ENCODE assay signal across 16 cellular contexts in the genomic region with DNA sequence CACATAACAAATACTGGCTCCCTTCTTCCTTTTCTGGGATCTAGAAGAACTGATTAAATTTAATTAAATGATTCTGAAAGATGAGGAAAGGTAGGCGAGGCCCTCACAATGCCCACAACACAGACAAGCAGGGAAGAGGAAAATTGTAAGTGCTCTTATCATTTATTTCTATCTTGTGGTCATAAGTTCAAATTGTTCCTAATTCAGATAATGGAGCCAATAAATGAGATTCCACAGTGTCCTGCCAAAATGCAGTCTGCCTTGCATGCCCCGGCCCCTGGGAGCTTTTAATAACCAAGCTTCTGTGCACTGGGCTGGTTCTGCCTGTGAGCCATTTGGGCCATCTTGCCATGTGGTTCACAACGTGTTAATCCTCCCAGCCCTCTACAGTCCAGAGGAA.
DNase-seq lines count a peak whose midpoint lies in the region; ATAC-seq and TF ChIP-seq lines count a peak whose summit lies in the region.
"Had no signal": no experiment of that assay in that cellular context is flagged by ENCODE, and none has a peak within 500 bp of the region (broad histone marks: within the 10 kb centered on the region; RNA-seq: fewer than 3 reads in every experiment).

No MANE protein-coding gene starts in this region.

- intact Hi-C loops in cardiac septum (cut with DNase I) (no loop called here), heart left ventricle (cut with DNase I) (no loop called here)
- intact Hi-C loops in CD8-positive, alpha-beta T cell (cut with DNase I, micrococcal nuclease): no loop called here

- H3K27me3 ChIP-seq in heart left ventricle: no peaks in the 10 kb centered on the region
- H3K27me3 ChIP-seq in CD8-positive, alpha-beta T cell (ENCODE audit: insufficient read depth, low read length): no peaks in the 10 kb centered on the region
- H3K27me3 ChIP-seq: BLaER1 treated with 17β-estradiol and CSF1 and Interleukin-3, amounts not matched to agents 10 nM and 100 nM had no signal

- POLR2A ChIA-PET in CD8-positive, alpha-beta T cell (lab: Charles Lee): no interaction called here

- DNase-seq in cardiac septum (ENCODE audit: low spot score): peak; percentile 35
- DNase-seq in heart left ventricle: no peak
- DNase-seq in LNCaP clone FGC (ENCODE audit: low read depth): peak; percentile 83
- DNase-seq in SK-N-DZ (ENCODE audit: low spot score): peak; percentile 20
- DNase-seq in glutamatergic neuron: peak; percentile 33
- DNase-seq in RPMI8226: no peak
- DNase-seq in G401 (ENCODE audit: low spot score): no peak
- no peak for DNase-seq in CD8-positive, alpha-beta T cell
- DNase-seq: CD4-positive, CD25-positive, alpha-beta regulatory T cell; DMS153; DMS79; GF-D8; HCEC 1CT had no signal

- no peak for ATAC-seq in heart left ventricle
- ATAC-seq in CD8-positive, alpha-beta T cell: no peak
- ATAC-seq: GM23338 had no signal

- CTCF ChIA-PET in CD8-positive, alpha-beta T cell (lab: Charles Lee): no interaction called here

- H3K4me1 ChIP-seq in heart left ventricle: no peaks in the 10 kb centered on the region
- no peaks in the 10 kb centered on the region for H3K4me1 ChIP-seq in CD8-positive, alpha-beta T cell (ENCODE audit: insufficient read depth, low read length)
- H3K4me1 ChIP-seq: BLaER1 treated with 17β-estradiol and CSF1 and Interleukin-3, amounts not matched to agents 10 nM and 100 nM had no signal

- TF ChIP-seq POLR2A in heart left ventricle (IDR thresholded peaks at IDR 0.05): no peak

- no peaks in the 10 kb centered on the region for H3K27me3 Mint-ChIP-seq in glutamatergic neuron (ENCODE audit: unreplicated experiment)
- H3K27me3 Mint-ChIP-seq in CD8-positive, alpha-beta T cell (ENCODE audit: low read depth): peaks cover 10% of the 10 kb centered on the region

- H3K9me3 ChIP-seq in heart left ventricle: peaks cover 0 to 12% (median 0%) of the 10 kb centered on the region in 12 donors
- H3K9me3 ChIP-seq in CD8-positive, alpha-beta T cell (ENCODE audit: low read length): no peaks in the 10 kb centered on the region

- H3K9me3 Mint-ChIP-seq in glutamatergic neuron (ENCODE audit: unreplicated experiment): no peaks in the 10 kb centered on the region
- H3K9me3 Mint-ChIP-seq in CD8-positive, alpha-beta T cell: peaks cover 4% of the 10 kb centered on the region

- no peak overlapping the region for H3K27ac Mint-ChIP-seq in glutamatergic neuron (ENCODE audit: unreplicated experiment)
- H3K27ac Mint-ChIP-seq in CD8-positive, alpha-beta T cell: no peak overlapping the region
- H3K27ac Mint-ChIP-seq: B cell, GM23338 had no signal

- H3K4me1 Mint-ChIP-seq in glutamatergic neuron (ENCODE audit: low read depth, unreplicated experiment): peaks cover 20% of the 10 kb centered on the region
- H3K4me1 Mint-ChIP-seq in CD8-positive, alpha-beta T cell (ENCODE audit: low read depth): no peaks in the 10 kb centered on the region
- H3K4me1 Mint-ChIP-seq: B cell; CD4-positive, CD25-positive, alpha-beta regulatory T cell; GM23338 had no signal

- no peaks in the 10 kb centered on the region for H3K36me3 ChIP-seq in heart left ventricle
- no peaks in the 10 kb centered on the region for H3K36me3 ChIP-seq in CD8-positive, alpha-beta T cell (ENCODE audit: insufficient read depth, low read length)
- H3K36me3 ChIP-seq: BLaER1 treated with 17β-estradiol and CSF1 and Interleukin-3, amounts not matched to agents 10 nM and 100 nM had no signal

- H3K4me3 ChIP-seq in heart left ventricle: no peak overlapping the region
- no peak overlapping the region for H3K4me3 ChIP-seq in LNCaP clone FGC (ENCODE audit: low read depth, low read length)
- no peak overlapping the region for H3K4me3 ChIP-seq in CD8-positive, alpha-beta T cell (ENCODE audit: low read depth, low read length)
- H3K4me3 ChIP-seq: BLaER1 treated with 17β-estradiol and CSF1 and Interleukin-3, amounts not matched to agents 10 nM and 100 nM; GM23338 had no signal

- 45 to 49% (median 47%) methylated on average over 3 of the region's 3 CpGs for WGBS in heart left ventricle, 4 donors

- peak overlapping the region; percentile 35 for H3K4me3 Mint-ChIP-seq in glutamatergic neuron (ENCODE audit: unreplicated experiment)
- no peak overlapping the region for H3K4me3 Mint-ChIP-seq in CD8-positive, alpha-beta T cell
- H3K4me3 Mint-ChIP-seq: B cell; CD4-positive, CD25-positive, alpha-beta regulatory T cell; GM23338 had no signal

- no peak for TF ChIP-seq CTCF in heart left ventricle (IDR thresholded peaks at IDR 0.05)
- no peak for TF ChIP-seq CTCF in LNCaP clone FGC (IDR thresholded peaks at IDR 0.05; ENCODE audit: control insufficient read depth, extremely low read depth, insufficient read depth)
- TF ChIP-seq CTCF in glutamatergic neuron (IDR thresholded peaks at IDR 0.05; ENCODE audit: partially characterized antibody, unreplicated experiment): no peak
- no peak for TF ChIP-seq CTCF in CD8-positive, alpha-beta T cell (IDR thresholded peaks at IDR 0.05)

- in situ Hi-C loops in G401 (cut with HindIII; ENCODE audit: low sequenced_read_pairs): no loop called here

- H3K27ac ChIP-seq in heart left ventricle: no peak overlapping the region
- H3K27ac ChIP-seq in CD8-positive, alpha-beta T cell (ENCODE audit: low read depth, low read length): no peak overlapping the region
- H3K27ac ChIP-seq: BLaER1 treated with 17β-estradiol and CSF1 and Interleukin-3, amounts not matched to agents 10 nM and 100 nM had no signal

- H3K36me3 Mint-ChIP-seq in glutamatergic neuron (ENCODE audit: unreplicated experiment): peaks cover 3% of the 10 kb centered on the region
- H3K36me3 Mint-ChIP-seq in CD8-positive, alpha-beta T cell: no peaks in the 10 kb centered on the region
- H3K36me3 Mint-ChIP-seq: CD4-positive, CD25-positive, alpha-beta regulatory T cell had no signal

Comparison
In these comparisons a context has a peak if more than half of its experiments do, and no peak if none do; other contexts are left out.
1. DNase-seq: peak in cardiac septum (single experiment), LNCaP clone FGC (single experiment), SK-N-DZ (single experiment) and glutamatergic neuron (single experiment); none in heart left ventricle (0 of 5), RPMI8226 (single experiment), G401 (single experiment) and CD8-positive, alpha-beta T cell (0 of 7).